10 cellular contexts compared by ENCODE assay signal in the genomic region with DNA sequence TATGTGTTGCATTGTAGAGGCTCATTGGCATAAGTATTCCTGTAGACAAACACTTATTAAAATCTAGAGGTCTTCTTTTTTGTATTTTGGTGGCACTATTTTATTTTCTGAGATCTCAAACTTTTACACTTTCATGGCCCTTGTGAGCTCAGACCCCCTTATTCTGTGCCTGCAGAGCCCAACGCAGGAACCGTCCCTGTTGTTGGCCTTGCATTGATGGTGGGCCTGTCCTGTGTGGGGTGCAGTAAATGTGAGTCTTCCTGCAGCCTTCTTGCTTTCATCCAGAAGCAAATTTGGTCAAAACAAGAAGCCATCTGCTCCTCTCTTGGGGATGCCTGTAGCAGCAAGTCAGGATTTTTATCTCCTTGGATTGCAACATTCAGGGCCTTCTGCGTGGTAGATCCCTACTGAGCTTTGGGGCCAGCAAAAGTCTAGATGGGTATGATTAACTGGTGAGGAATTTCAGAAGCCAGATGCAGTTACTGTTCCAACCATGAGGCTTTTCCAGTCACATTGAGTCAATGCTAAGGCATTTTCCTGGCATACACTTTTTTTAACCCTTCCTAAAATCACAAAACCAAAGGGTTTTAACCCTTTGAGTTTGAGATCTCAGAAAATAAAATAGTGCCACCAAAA. TPM values are rescaled to one million over a fixed set of nuclear protein-coding genes. Genes with fewer than 3 reads are reported as not detected.
DNase-seq lines count a peak whose midpoint lies in the region; TF ChIP-seq lines count a peak whose summit lies in the region.
"Had no signal": no experiment of that assay in that cellular context is flagged by ENCODE, and none has a peak within 500 bp of the region (broad histone marks: within the 10 kb centered on the region; RNA-seq: fewer than 3 reads in every experiment).

No MANE protein-coding gene starts in this region.

- CTCF ChIA-PET in AG04449 (lab: Yijun Ruan, JAX), result interaction anchor here (1.0 kb wide), 1 partner anchor 10 kb away, joined by 4 read pairs; no protein-coding TSS in a partner anchor

- DNase-seq in AG04449 (ENCODE audit: low read depth, low spot score), result peak; percentile 95
- DNase-seq in LoVo (ENCODE audit: low spot score), result peak; percentile 38
- peak; percentile 97 for DNase-seq in brain microvascular endothelial cell
- DNase-seq in kidney tubule cell (ENCODE audit: low spot score), result peak; percentile 93
- DNase-seq in WERI-Rb-1, result no peak
- no peak for DNase-seq in germinal center (ENCODE audit: low spot score)
- no peak for DNase-seq in esophagus muscularis mucosa (ENCODE audit: extremely low spot score)
- no peak for DNase-seq in stimulated activated CD4-positive, alpha-beta T cell treated with anti-CD3 and anti-CD28 coated beads, Interleukin-4, amount 100 ng/mL, for 24 hours
- DNase-seq: activated effector memory CD4-positive, alpha-beta T cell treated with Interleukin-2 at 50 U/mL for 16 hours; T-helper 1 cell had no signal

- peaks cover 4% of the 10 kb centered on the region for H3K36me3 ChIP-seq in brain microvascular endothelial cell (replicated peaks)
- no peaks in the 10 kb centered on the region for H3K36me3 ChIP-seq in WERI-Rb-1
- H3K36me3 ChIP-seq in esophagus muscularis mucosa, result no peaks in the 10 kb centered on the region

- intact Hi-C loops in esophagus muscularis mucosa (cut with DNase I), result no loop called here

- no peak for TF ChIP-seq EP300 in esophagus muscularis mucosa (IDR thresholded peaks at IDR 0.05)

- in situ Hi-C loops in brain microvascular endothelial cell (cut with HindIII; ENCODE audit: low pct_ligation_motif_present, low sequenced_read_pairs), result loop anchor here (25.0 kb wide), 1 partner anchor 138 kb away; no protein-coding TSS in a partner anchor

- H3K9me3 ChIP-seq in WERI-Rb-1 (ENCODE audit: severe bottlenecking) (no peaks in the 10 kb centered on the region), esophagus muscularis mucosa (no peaks in the 10 kb centered on the region)

- H3K27ac ChIP-seq in brain microvascular endothelial cell, result peak overlapping the region; percentile 69
- H3K27ac ChIP-seq in WERI-Rb-1, result no peak overlapping the region
- H3K27ac ChIP-seq in esophagus muscularis mucosa (replicated peaks in 1 of 4), result no peak overlapping the region

- H3K4me1 ChIP-seq in esophagus muscularis mucosa, result no peaks in the 10 kb centered on the region

- POLR2A ChIA-PET in AG04449 (lab: Yijun Ruan, JAX), result interaction anchor here (0.8 to 1.2 kb wide), 2 partner anchors 31 to 131 kb away, joined by 3 read pairs; no protein-coding TSS in a partner anchor

- H3K4me3 ChIP-seq in AG04449 (ENCODE audit: low read depth, low read length), result no peak overlapping the region
- H3K4me3 ChIP-seq in brain microvascular endothelial cell (ENCODE audit: low read depth, low read length), result no peak overlapping the region
- no peak overlapping the region for H3K4me3 ChIP-seq in WERI-Rb-1 (ENCODE audit: low read depth, low read length)
- no peak overlapping the region for H3K4me3 ChIP-seq in esophagus muscularis mucosa

- no peaks in the 10 kb centered on the region for H3K27me3 ChIP-seq in brain microvascular endothelial cell (replicated peaks)
- H3K27me3 ChIP-seq in WERI-Rb-1 (ENCODE audit: insufficient read depth, low read depth, severe bottlenecking), result no peaks in the 10 kb centered on the region
- H3K27me3 ChIP-seq in esophagus muscularis mucosa, result no peaks in the 10 kb centered on the region

- 82% methylated on average over 3 of the region's 3 CpGs for WGBS in esophagus muscularis mucosa

- TF ChIP-seq CTCF in AG04449 (IDR thresholded peaks at IDR 0.05; ENCODE audit: insufficient read depth, low read length, missing control alignments) (no peak), brain microvascular endothelial cell (IDR thresholded peaks at IDR 0.05; ENCODE audit: low read depth, low read length, missing control alignments) (peak; percentile 27), WERI-Rb-1 (IDR thresholded peaks at IDR 0.05; ENCODE audit: low read depth, low read length) (no peak), esophagus muscularis mucosa (IDR thresholded peaks at IDR 0.05) (no peak)

- no peak for TF ChIP-seq POLR2A in esophagus muscularis mucosa (IDR thresholded peaks at IDR 0.05; ENCODE audit: low read depth)

RNA-seq across cellular contexts. Expression of gene BASP1, which starts 31.7 kb away (rescaled TPM):
- 10 to 100 TPM in 1 of 4 donors, 1 to 10 TPM in 3; 5.4 to 19.7 (median 6.6) TPM for total RNA-seq in esophagus muscularis mucosa

Comparison
In these comparisons a context has a peak if more than half of its experiments do, and no peak if none do; other contexts are left out.
1. DNase-seq: peak in AG04449 (single experiment), LoVo (single experiment), brain microvascular endothelial cell (single experiment) and kidney tubule cell (single experiment); none in WERI-Rb-1 (single experiment), germinal center (single experiment), esophagus muscularis mucosa (single experiment) and stimulated activated CD4-positive, alpha-beta T cell treated with anti-CD3 and anti-CD28 coated beads, Interleukin-4, amount 100 ng/mL, for 24 hours (single experiment).